12 cellular contexts compared by ENCODE assay signal in the genomic region with DNA sequence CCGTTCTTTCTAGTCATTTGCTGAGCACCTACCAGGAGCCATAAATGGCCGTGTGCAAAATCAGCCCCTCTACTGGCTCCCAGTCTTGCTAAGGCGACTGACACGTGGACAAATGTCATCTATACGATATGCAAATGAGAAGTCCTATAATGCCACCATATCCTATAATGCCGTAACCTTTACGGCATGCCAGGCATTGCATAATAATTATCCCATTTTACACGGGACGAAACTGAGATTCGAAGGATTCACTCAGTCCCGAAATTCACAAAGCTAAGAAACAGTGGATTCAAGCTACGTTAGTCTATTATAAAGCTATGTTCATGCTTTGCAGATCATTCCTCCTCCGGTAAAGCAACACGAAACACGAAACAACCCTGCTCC. TPM values are rescaled to one million over a fixed set of nuclear protein-coding genes. Genes with fewer than 3 reads are reported as not detected.
"Had no signal": no experiment of that assay in that cellular context is flagged by ENCODE, and none has a peak within 500 bp of the region (broad histone marks: within the 10 kb centered on the region; RNA-seq: fewer than 3 reads in every experiment).

No MANE protein-coding gene starts in this region.

- H3K4me3 Mint-ChIP-seq: activated CD4-positive, alpha-beta memory T cell treated with anti-CD3 and anti-CD28 coated beads, Interleukin-2, amount 10 ng/mL, durations not matched to agents 7 days and 5 days; activated naive CD4-positive, alpha-beta T cell treated with anti-CD3 and anti-CD28 coated beads, Interleukin-2, amount 10 ng/mL, durations not matched to agents 7 days and 5 days; activated T-cell treated with anti-CD3 and anti-CD28 coated beads, Interleukin-2, amount 50 U/mL, for 24 hours; memory B cell; natural killer cell; WTC11 had no signal

- H3K4me3 ChIP-seq: cardiac muscle cell, coronary artery, gastroesophageal sphincter, prostate gland, transverse colon had no signal

- H3K27ac Mint-ChIP-seq: activated T-cell treated with anti-CD3 and anti-CD28 coated beads, Interleukin-2, amount 50 U/mL, for 24 hours; memory B cell; natural killer cell; WTC11 had no signal

- H3K27ac ChIP-seq: cardiac muscle cell, coronary artery, gastroesophageal sphincter, prostate gland, transverse colon had no signal

- H3K4me1 ChIP-seq: prostate gland, transverse colon had no signal

- H3K36me3 ChIP-seq: cardiac muscle cell, gastroesophageal sphincter, prostate gland, transverse colon had no signal

- H3K27me3 ChIP-seq: cardiac muscle cell, gastroesophageal sphincter, transverse colon had no signal

- H3K9me3 ChIP-seq: gastroesophageal sphincter, prostate gland, transverse colon had no signal

- H3K36me3 Mint-ChIP-seq: memory B cell, natural killer cell had no signal

- ATAC-seq: gastroesophageal sphincter had no signal

- H3K9me3 Mint-ChIP-seq: activated CD4-positive, alpha-beta memory T cell treated with anti-CD3 and anti-CD28 coated beads, Interleukin-2, amount 10 ng/mL, durations not matched to agents 7 days and 5 days; activated T-cell treated with anti-CD3 and anti-CD28 coated beads, Interleukin-2, amount 50 U/mL, for 24 hours; memory B cell; natural killer cell had no signal

RNA-seq across cellular contexts. Expression of gene CREG2, which starts 44.7 kb away (rescaled TPM):
- total RNA-seq: left lobe of liver, natural killer cell, prostate gland had no signal
